Comparison of ENCODE assay signal across 25 cellular contexts in genomic region chr4:19104176-19104575, GRCh38.
"Had no signal": no experiment of that assay in that cellular context is flagged by ENCODE, and none has a peak within 500 bp of the region (broad histone marks: within the 10 kb centered on the region; RNA-seq: fewer than 3 reads in every experiment).

No MANE protein-coding gene starts in this region.

- DNase-seq: colonic mucosa; cortex of kidney; effector CD8-positive, alpha-beta T cell; effector memory CD8-positive, alpha-beta T cell; endodermal cell; erythroblast; esophagus squamous epithelium; foreskin fibroblast; foreskin melanocyte; gastrocnemius medialis; glutamatergic neuron; head of caudate nucleus; heart right ventricle; hippocampal formation; left cardiac atrium; left lung; left ventricle myocardium superior; lower lobe of right lung; mesenchymal stem cell; mucosa of descending colon had no signal

- ATAC-seq: effector memory CD8-positive, alpha-beta T cell; esophagus mucosa; gastrocnemius medialis; heart right ventricle; left cardiac atrium; left lung; left ventricle myocardium superior; lower lobe of right lung; mucosa of descending colon had no signal

- FAIRE-seq: endometrium, islet of Langerhans, keratinocyte had no signal

- H3K4me3 ChIP-seq: colonic mucosa, esophagus squamous epithelium, gastrocnemius medialis, heart right ventricle, left lung, lower lobe of right lung, mucosa of descending colon had no signal

- H3K9me3 ChIP-seq: colonic mucosa, esophagus squamous epithelium, gastrocnemius medialis, lower lobe of right lung, mucosa of descending colon had no signal

- H3K27ac ChIP-seq: colonic mucosa, epithelial cell of prostate, esophagus squamous epithelium, gastrocnemius medialis, heart right ventricle, left lung, lower lobe of right lung had no signal

- H3K27me3 ChIP-seq: colonic mucosa, esophagus squamous epithelium, gastrocnemius medialis, heart right ventricle, left lung had no signal

- H3K36me3 ChIP-seq: colonic mucosa, esophagus squamous epithelium, gastrocnemius medialis, heart right ventricle, left lung, lower lobe of right lung had no signal

- H3K4me1 ChIP-seq: colonic mucosa, esophagus squamous epithelium, gastrocnemius medialis, heart right ventricle, left lung, lower lobe of right lung had no signal
